In genomic region chr11:57015679-57016078, GRCh38 we compare ENCODE assay signal across 3 cellular contexts.
A peak's percentile ranks its signal among the peaks of the same experiment; 100 is the strongest.
TF ChIP-seq lines count a peak whose summit lies in the region.

No MANE protein-coding gene starts in this region.

TF ChIP-seq in A549, 52 proteins besides CTCF, POLR2A, EP300 and RAD21:
- TF ChIP-seq MAFK (IDR thresholded peaks at IDR 0.05; ENCODE audit: partially characterized antibody) = peak; percentile 90
- no peak for TF ChIP-seq CHD2 (IDR thresholded peaks at IDR 0.05; ENCODE audit: low read length, partially characterized antibody)
- TF ChIP-seq FOXS1 (CRISPR knock-in tag; IDR thresholded peaks at IDR 0.05) = no peak
- TF ChIP-seq, protein P1, sequence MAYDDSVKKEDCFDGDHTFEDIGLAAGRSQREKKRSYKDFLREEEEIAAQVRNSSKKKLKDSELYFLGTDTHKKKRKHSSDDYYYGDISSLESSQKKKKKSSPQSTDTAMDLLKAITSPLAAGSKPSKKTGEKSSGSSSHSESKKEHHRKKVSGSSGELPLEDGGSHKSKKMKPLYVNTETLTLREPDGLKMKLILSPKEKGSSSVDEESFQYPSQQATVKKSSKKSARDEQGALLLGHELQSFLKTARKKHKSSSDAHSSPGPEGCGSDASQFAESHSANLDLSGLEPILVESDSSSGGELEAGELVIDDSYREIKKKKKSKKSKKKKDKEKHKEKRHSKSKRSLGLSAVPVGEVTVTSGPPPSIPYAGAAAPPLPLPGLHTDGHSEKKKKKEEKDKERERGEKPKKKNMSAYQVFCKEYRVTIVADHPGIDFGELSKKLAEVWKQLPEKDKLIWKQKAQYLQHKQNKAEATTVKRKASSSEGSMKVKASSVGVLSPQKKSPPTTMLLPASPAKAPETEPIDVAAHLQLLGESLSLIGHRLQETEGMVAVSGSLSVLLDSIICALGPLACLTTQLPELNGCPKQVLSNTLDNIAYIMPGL (CRISPR knock-in tag; IDR thresholded peaks at IDR 0.05; ENCODE audit: borderline replicate concordance) = no peak

TF ChIP-seq in IMR-90, 13 proteins besides CTCF, POLR2A, EP300 and RAD21:
- TF ChIP-seq RFX5 (IDR thresholded peaks at IDR 0.05; ENCODE audit: low read depth, low read length) = no peak
- TF ChIP-seq ELK1 (IDR thresholded peaks at IDR 0.05; ENCODE audit: borderline replicate concordance, low read depth, low read length) = no peak
- peak; percentile 89 for TF ChIP-seq MAFK (IDR thresholded peaks at IDR 0.05; ENCODE audit: low read depth, low read length)
TF ChIP-seq in IMR-90: peak in this region for 1.

TF ChIP-seq in H1, 55 proteins besides CTCF, POLR2A, EP300 and RAD21:
- TF ChIP-seq MAFK (IDR thresholded peaks at IDR 0.05; ENCODE audit: low read depth, low read length) = 0 out of 2 replicates have a peak, but pooled peaks have one; percentile 17
- no peak for TF ChIP-seq CBX5 (IDR thresholded peaks at IDR 0.05; ENCODE audit: low read depth, low read length)
